23 cellular contexts compared by ENCODE assay signal in genomic region chr11:35136311-35136710, GRCh38.
"Had no signal": no experiment of that assay in that cellular context is flagged by ENCODE, and none has a peak within 500 bp of the region (broad histone marks: within the 10 kb centered on the region; RNA-seq: fewer than 3 reads in every experiment).

No MANE protein-coding gene starts in this region.

- H3K27me3 ChIP-seq: ovary, sigmoid colon, stomach, tibial artery, upper lobe of left lung had no signal

- H3K27ac ChIP-seq: dorsolateral prefrontal cortex, gastrocnemius medialis, ovary, psoas muscle, sigmoid colon, stomach, tibial artery, upper lobe of left lung had no signal

- ATAC-seq: gastrocnemius medialis; left lobe of liver; natural killer cell; psoas muscle; right cardiac atrium; stimulated activated effector memory CD8-positive, alpha-beta T cell treated with anti-CD3 and anti-CD28 coated beads, Interleukin-12 subunit alpha, Interleukin-12 subunit beta, amount 100 ng/mL, for 72 hours had no signal

- FAIRE-seq: keratinocyte, urothelium cell line had no signal

- DNase-seq: dorsolateral prefrontal cortex; effector CD4-positive, alpha-beta T cell; gastrocnemius medialis; head of caudate nucleus; mesendoderm; natural killer cell; occipital lobe; ovary; posterior cingulate gyrus; psoas muscle; right cardiac atrium; sigmoid colon; stimulated activated CD4-positive, alpha-beta T cell treated with anti-CD3 and anti-CD28 coated beads, Interleukin-2, amount 100 ng/mL, for 24 hours; stimulated activated CD4-positive, alpha-beta T cell treated with anti-CD3 and anti-CD28 coated beads, Interleukin-4, amount 100 ng/mL, for 24 hours; stimulated activated naive CD4-positive, alpha-beta T cell treated with Interleukin-2 at 50 U/mL for 16 hours; stomach; tibial artery; upper lobe of left lung had no signal

- H3K36me3 ChIP-seq: gastrocnemius medialis, ovary, sigmoid colon, stomach, tibial artery, upper lobe of left lung had no signal

- H3K9me3 ChIP-seq: gastrocnemius medialis, ovary, psoas muscle, sigmoid colon, stomach, tibial artery, upper lobe of left lung had no signal

- H3K4me3 ChIP-seq: dorsolateral prefrontal cortex, gastrocnemius medialis, lung, ovary, psoas muscle, sigmoid colon, stomach, tibial artery, upper lobe of left lung had no signal
